ENCODE assay signal across 28 cellular contexts in the genomic region with DNA sequence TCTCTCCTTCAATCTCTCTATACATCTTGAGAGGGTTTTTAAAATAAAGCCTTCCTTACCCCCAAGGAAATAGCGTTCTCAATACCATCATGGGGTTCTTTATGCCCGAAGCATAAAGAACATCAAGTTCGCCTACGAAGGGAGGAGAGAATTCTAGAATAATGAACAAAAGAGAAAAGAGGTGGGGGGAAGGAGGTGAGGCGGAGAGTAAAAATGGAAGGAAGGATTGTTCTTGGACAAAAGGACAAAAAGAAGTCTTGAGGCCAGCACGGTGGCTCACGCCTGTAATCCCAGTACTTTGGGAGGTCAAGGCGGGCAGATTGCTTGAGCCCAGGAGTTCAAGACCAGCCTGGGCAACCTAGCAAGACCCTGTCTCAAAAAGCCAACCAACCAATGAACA.
"Had no signal": no experiment of that assay in that cellular context is flagged by ENCODE, and none has a peak within 500 bp of the region (broad histone marks: within the 10 kb centered on the region; RNA-seq: fewer than 3 reads in every experiment).

No MANE protein-coding gene starts in this region.

- H3K27me3 Mint-ChIP-seq: stimulated activated naive CD8-positive, alpha-beta T cell treated with anti-CD3 and anti-CD28 coated beads, Interleukin-15, Interleukin-2, amounts not matched to agents 100 ng/mL and 50 ng/mL, for 24 hours had no signal

- H3K4me3 Mint-ChIP-seq: naive thymus-derived CD4-positive, alpha-beta T cell; natural killer cell; nephron; neural progenitor cell; stimulated activated effector memory CD8-positive, alpha-beta T cell treated with anti-CD3 and anti-CD28 coated beads, Interleukin-12 subunit alpha, Interleukin-12 subunit beta, amount 100 ng/mL, for 72 hours; stimulated activated naive B cell treated with anti-CD40 and anti-IgM and Interleukin-4, amounts not matched to agents 10 μg/mL and 1 μg/mL and 100 μg/mL, for 72 hours; stimulated activated naive CD8-positive, alpha-beta T cell treated with anti-CD3 and anti-CD28 coated beads, Interleukin-15, Interleukin-2, amounts not matched to agents 100 ng/mL and 50 ng/mL, for 24 hours had no signal

- ATAC-seq: naive thymus-derived CD4-positive, alpha-beta T cell; natural killer cell; psoas muscle; right cardiac atrium; right lobe of liver; stimulated activated naive B cell treated with anti-CD40 and anti-IgM and Interleukin-4, amounts not matched to agents 10 μg/mL and 1 μg/mL and 100 μg/mL, for 72 hours; upper lobe of right lung had no signal

- H3K27ac ChIP-seq: neural progenitor cell, ovary, parathyroid adenoma, psoas muscle, right lobe of liver, sigmoid colon, stomach, thoracic aorta, thyroid gland, tibial nerve, upper lobe of right lung, uterus had no signal

- H3K4me1 Mint-ChIP-seq: natural killer cell; stimulated activated effector memory CD8-positive, alpha-beta T cell treated with anti-CD3 and anti-CD28 coated beads, Interleukin-12 subunit alpha, Interleukin-12 subunit beta, amount 100 ng/mL, for 72 hours had no signal

- H3K36me3 Mint-ChIP-seq: naive thymus-derived CD4-positive, alpha-beta T cell; natural killer cell; neural progenitor cell; stimulated activated effector memory CD8-positive, alpha-beta T cell treated with anti-CD3 and anti-CD28 coated beads, Interleukin-12 subunit alpha, Interleukin-12 subunit beta, amount 100 ng/mL, for 72 hours; stimulated activated naive B cell treated with anti-CD40 and anti-IgM and Interleukin-4, amounts not matched to agents 10 μg/mL and 1 μg/mL and 100 μg/mL, for 72 hours had no signal

- DNase-seq: naive thymus-derived CD4-positive, alpha-beta T cell; natural killer cell; occipital lobe; ovary; posterior cingulate gyrus; psoas muscle; right cardiac atrium; right lobe of liver; sigmoid colon; small intestine; stimulated activated CD4-positive, alpha-beta T cell treated with anti-CD3 and anti-CD28 coated beads, Interleukin-15, amount 100 ng/mL, for 24 hours; stimulated activated CD4-positive, alpha-beta T cell treated with anti-CD3 and anti-CD28 coated beads, Interleukin-2, amount 100 ng/mL, for 24 hours; stimulated activated CD4-positive, alpha-beta T cell treated with anti-CD3 and anti-CD28 coated beads, Interleukin-2, amount 100 ng/mL, for 48 hours; stimulated activated CD4-positive, alpha-beta T cell treated with anti-CD3 and anti-CD28 coated beads, Interleukin-4, amount 100 ng/mL, for 24 hours; stimulated activated naive B cell treated with anti-CD40 and anti-IgM and Interleukin-4, amounts not matched to agents 10 μg/mL and 1 μg/mL and 100 μg/mL, for 72 hours; stimulated activated naive CD4-positive, alpha-beta T cell treated with Interleukin-2 at 50 U/mL for 16 hours; stomach; thyroid gland; upper lobe of right lung; uterus had no signal

- H3K27ac Mint-ChIP-seq: naive thymus-derived CD4-positive, alpha-beta T cell; natural killer cell; neural progenitor cell; progenitor cell of endocrine pancreas; stimulated activated effector memory CD8-positive, alpha-beta T cell treated with anti-CD3 and anti-CD28 coated beads, Interleukin-12 subunit alpha, Interleukin-12 subunit beta, amount 100 ng/mL, for 72 hours; stimulated activated naive B cell treated with anti-CD40 and anti-IgM and Interleukin-4, amounts not matched to agents 10 μg/mL and 1 μg/mL and 100 μg/mL, for 72 hours; stimulated activated naive CD8-positive, alpha-beta T cell treated with anti-CD3 and anti-CD28 coated beads, Interleukin-15, Interleukin-2, amounts not matched to agents 100 ng/mL and 50 ng/mL, for 24 hours had no signal

- H3K9me3 Mint-ChIP-seq: natural killer cell; stimulated activated effector memory CD8-positive, alpha-beta T cell treated with anti-CD3 and anti-CD28 coated beads, Interleukin-12 subunit alpha, Interleukin-12 subunit beta, amount 100 ng/mL, for 72 hours; stimulated activated naive B cell treated with anti-CD40 and anti-IgM and Interleukin-4, amounts not matched to agents 10 μg/mL and 1 μg/mL and 100 μg/mL, for 72 hours; stimulated activated naive CD8-positive, alpha-beta T cell treated with anti-CD3 and anti-CD28 coated beads, Interleukin-15, Interleukin-2, amounts not matched to agents 100 ng/mL and 50 ng/mL, for 24 hours had no signal
